ENCODE assay signal across 1 cellular context in genomic region chr1:235160965-235161684, GRCh38.
TF ChIP-seq lines count a peak whose summit lies in the region.

Gene RBM34 (minus strand): TSS chr1:235161250. CDS start chr1:235161226, 24 bp downstream.

TF ChIP-seq in K562, 482 proteins besides CTCF, POLR2A, EP300 and RAD21 (continued from another document and continues in another):
- peak; percentile 63 to 79 for TF ChIP-seq E2F6 (IDR thresholded peaks at IDR 0.05; ENCODE audit: borderline replicate concordance in 1 of 2, extremely low read depth in 1 of 2, insufficient read depth in 1 of 2, insufficient read length in 1 of 2, low read depth in 1 of 2, low read length in 1 of 2, poor library complexity in 1 of 2, severe bottlenecking in 1 of 2)
- peak; percentile 40 for TF ChIP-seq DEAF1 (CRISPR knock-in tag; IDR thresholded peaks at IDR 0.05)
- no peak for TF ChIP-seq HMG20B (CRISPR knock-in tag; IDR thresholded peaks at IDR 0.05)
- peak; percentile 22 for TF ChIP-seq BRD9 (IDR thresholded peaks at IDR 0.05; ENCODE audit: low read depth, partially characterized antibody)
- peak; percentile 99 for TF ChIP-seq POLR2B (IDR thresholded peaks at IDR 0.05; ENCODE audit: low read depth, partially characterized antibody)
- TF ChIP-seq E2F4 (CRISPR knock-in tag; IDR thresholded peaks at IDR 0.05; ENCODE audit: low read depth), result 0 out of 2 replicates have a peak, but pooled peaks have one; percentile 55
- no peak for TF ChIP-seq NFXL1 (CRISPR knock-in tag; IDR thresholded peaks at IDR 0.05)
- peak; percentile 63 for TF ChIP-seq RBM22 (IDR thresholded peaks at IDR 0.05; ENCODE audit: low read depth, low read length, poor library complexity, severe bottlenecking)
- no peak for TF ChIP-seq ZNF551 (CRISPR knock-in tag; IDR thresholded peaks at IDR 0.05)
- TF ChIP-seq ETV5 (CRISPR knock-in tag; IDR thresholded peaks at IDR 0.05; ENCODE audit: low read depth), result peak; percentile 87
- TF ChIP-seq NONO (IDR thresholded peaks at IDR 0.05; ENCODE audit: low read depth in 2 of 2, low read length in 1 of 2), result no peak
- TF ChIP-seq ZNF347 (CRISPR knock-in tag; IDR thresholded peaks at IDR 0.05; ENCODE audit: low read depth), result 0 out of 2 replicates have a peak, but pooled peaks have one; percentile 54
- no peak for TF ChIP-seq PTTG1 (tag; IDR thresholded peaks at IDR 0.05; ENCODE audit: low read depth)
- TF ChIP-seq ZBTB5 (IDR thresholded peaks at IDR 0.05), result no peak
- TF ChIP-seq MEF2D (tag; conservative IDR thresholded peaks at IDR 0.05; ENCODE audit: low read depth), result no peak
- peak in 1 of 2 experiments; percentile 87 for TF ChIP-seq AFF1 (IDR thresholded peaks at IDR 0.05; ENCODE audit: low read depth in 1 of 2, partially characterized antibody in 2 of 2)
- peak; percentile 76; the same call in 1 of the 2 replicates for TF ChIP-seq ZBTB7A (IDR thresholded peaks at IDR 0.05; ENCODE audit: borderline replicate concordance, control insufficient read depth, low read depth, low read length)
- TF ChIP-seq RBFOX2 (IDR thresholded peaks at IDR 0.05; ENCODE audit: low read depth, low read length), result peak; percentile 100
- TF ChIP-seq PHB (CRISPR knock-in tag; IDR thresholded peaks at IDR 0.05), result no peak
- TF ChIP-seq BRF1 (IDR thresholded peaks at IDR 0.05; ENCODE audit: borderline replicate concordance, extremely low read depth, insufficient read length), result no peak
- TF ChIP-seq MXI1 (IDR thresholded peaks at IDR 0.05; ENCODE audit: low read depth, low read length), result peak; percentile 75
- TF ChIP-seq KDM1A (IDR thresholded peaks at IDR 0.05), result no peak
- TF ChIP-seq CREB3L1 (IDR thresholded peaks at IDR 0.05; ENCODE audit: borderline replicate concordance, low read depth), result peak; percentile 82; the same call in 1 of the 2 replicates
- 0 out of 2 replicates have a peak, but pooled peaks have one; percentile 42 for TF ChIP-seq DIDO1 (tag; IDR thresholded peaks at IDR 0.05; ENCODE audit: low read depth)
- TF ChIP-seq ZBTB49 (CRISPR knock-in tag; IDR thresholded peaks at IDR 0.05; ENCODE audit: borderline replicate concordance), result no peak; the same call in 1 of the 2 replicates
- TF ChIP-seq YBX1 (IDR thresholded peaks at IDR 0.05), result no peak
- TF ChIP-seq ZNF668 (CRISPR knock-in tag; IDR thresholded peaks at IDR 0.05), result peak; percentile 66; the same call in 1 of the 2 replicates
- no peak for TF ChIP-seq ZNF586 (CRISPR knock-in tag; conservative IDR thresholded peaks at IDR 0.05)
- no peak; the same call in 1 of the 2 replicates for TF ChIP-seq BCOR (IDR thresholded peaks at IDR 0.05)
- no peak for TF ChIP-seq HES1 (IDR thresholded peaks at IDR 0.05; ENCODE audit: low read depth)
- TF ChIP-seq IRF1 (CRISPR knock-in tag; IDR thresholded peaks at IDR 0.05; ENCODE audit: borderline replicate concordance), result 0 out of 2 replicates have a peak, but pooled peaks have one; percentile 19
- TF ChIP-seq ZNF740 (CRISPR knock-in tag; IDR thresholded peaks at IDR 0.05), result no peak
- TF ChIP-seq ZNF740 (tag; IDR thresholded peaks at IDR 0.05), result no peak
- TF ChIP-seq KDM5B (IDR thresholded peaks at IDR 0.05; ENCODE audit: insufficient replicate concordance, low read depth, low read length), result peak; percentile 99
- no peak; the same call in 1 of the 2 replicates for TF ChIP-seq HOXB6 (CRISPR knock-in tag; IDR thresholded peaks at IDR 0.05; ENCODE audit: borderline replicate concordance)
- no peak for TF ChIP-seq TEAD2 (tag; IDR thresholded peaks at IDR 0.05)
- no peak for TF ChIP-seq CBX2 (IDR thresholded peaks at IDR 0.05; ENCODE audit: insufficient read depth, low read length, poor library complexity, severe bottlenecking)
- TF ChIP-seq TRIM25 (IDR thresholded peaks at IDR 0.05; ENCODE audit: borderline replicate concordance), result 0 out of 2 replicates have a peak, but pooled peaks have one; percentile 52
- TF ChIP-seq FOXK2 (conservative IDR thresholded peaks at IDR 0.05 in 1 of 2, IDR thresholded peaks at IDR 0.05 in 1 of 2; ENCODE audit: low read depth in 2 of 2), result peak; percentile 92
